ENCODE assay signal across 8 cellular contexts in genomic region chr6:34459899-34460593, GRCh38. TPM values are rescaled to one million over a fixed set of nuclear protein-coding genes. Genes with fewer than 3 reads are reported as not detected.
A peak's percentile ranks its signal among the peaks of the same experiment; 100 is the strongest.
DNase-seq lines count a peak whose midpoint lies in the region; ATAC-seq, FAIRE-seq and TF ChIP-seq lines count a peak whose summit lies in the region.

No MANE protein-coding gene starts in this region.

- no peak for FAIRE-seq in A549 (lab: Jason Lieb, UNC)

- no peak overlapping the region for H3K4me3 ChIP-seq in A549
- no peak overlapping the region for H3K4me3 ChIP-seq in aorta (ENCODE audit: low read length in 2 of 2)
- no peak overlapping the region for H3K4me3 ChIP-seq in coronary artery

- H3K36me3 ChIP-seq in aorta (ENCODE audit: control insufficient read depth in 1 of 2, insufficient read depth in 2 of 2, low read length in 1 of 2) = no peaks in the 10 kb centered on the region

- intact Hi-C loops in aorta (cut with DNase I) = no loop called here

- H3K9me3 ChIP-seq in A549 (no peaks in the 10 kb centered on the region), aorta (ENCODE audit: control insufficient read depth, low read length) (no peaks in the 10 kb centered on the region)

- no peak overlapping the region for H3K4me3 Mint-ChIP-seq in nephron

- ATAC-seq in A549 = peak; percentile 69 to 76; a peak in 5 of 6 replicates
- peak; percentile 58 for ATAC-seq in aorta (ENCODE audit: low FRiP score)

- no peaks in the 10 kb centered on the region for H3K36me3 Mint-ChIP-seq in nephron (ENCODE audit: low read depth)

- TF ChIP-seq CTCF in A549 (IDR thresholded peaks at IDR 0.05) (peak; percentile 75), GM12874 (IDR thresholded peaks at IDR 0.05; ENCODE audit: insufficient read depth, low read depth, low read length) (peak; percentile 74), nephron (IDR thresholded peaks at IDR 0.05; ENCODE audit: unreplicated experiment in 3 of 3) (peak; percentile 54 to 74 (median 58)), coronary artery (IDR thresholded peaks at IDR 0.05) (no peak)

- CTCF ChIA-PET in A549 (lab: Yijun Ruan, JAX) = interaction anchor here (0.7 to 6.2 kb wide), 25 partner anchors 12 to 781 kb away, joined by 3 to 72 read pairs (median 4); no protein-coding TSS in a partner anchor

- WGBS in A549 (ENCODE audit: missing lambda C conversion rate) = 10% methylated on average over 3 of the region's 6 CpGs
- WGBS in aorta, 2 donors = 72 to 76% methylated on average over 6 of the region's 6 CpGs

- TF ChIP-seq RAD21 in A549 (conservative IDR thresholded peaks at IDR 0.05 in 1 of 2, IDR thresholded peaks at IDR 0.05 in 1 of 2) = peak; percentile 75 to 84

- peaks cover 12% of the 10 kb centered on the region for H3K27me3 Mint-ChIP-seq in nephron (ENCODE audit: low read depth)

- POLR2A ChIA-PET in A549 (lab: Yijun Ruan, JAX) = interaction anchor here (0.6 to 0.7 kb wide), 2 partner anchors 149 to 296 kb away, joined by 4 to 6 read pairs; no protein-coding TSS in a partner anchor

- H3K27ac ChIP-seq in A549 = no peak overlapping the region
- H3K27ac ChIP-seq in aorta (ENCODE audit: low read depth in 1 of 2, low read length in 2 of 2) = no peak overlapping the region
- H3K27ac ChIP-seq in coronary artery = no peak overlapping the region

- TF ChIP-seq POLR2A in A549 (IDR thresholded peaks at IDR 0.05; ENCODE audit: low read length) = no peak

- H3K27ac Mint-ChIP-seq in nephron = no peak overlapping the region

- peaks cover 6% of the 10 kb centered on the region for H3K4me1 Mint-ChIP-seq in nephron

- no peaks in the 10 kb centered on the region for H3K27me3 ChIP-seq in aorta (ENCODE audit: control insufficient read depth in 1 of 2, insufficient read depth in 2 of 2, low read length in 1 of 2)

- peak; percentile 36 to 62 for DNase-seq in A549 (ENCODE audit: low read depth in 1 of 2, low spot score in 1 of 2)
- DNase-seq in NCI-H510A treated with DMSO at 0.1 percent for 48 hours (lab: John Stamatoyannopoulos, UW) = peak; percentile 85
- peak; percentile 41 to 46 for DNase-seq in activated CD4-positive, alpha-beta T cell treated with anti-CD3 and anti-CD28 coated beads, Interleukin-2, amount 50 U/mL, for 48 hours
- peak; percentile 63 for DNase-seq in epidermal melanocyte (ENCODE audit: insufficient read length, low spot score)
- DNase-seq in aorta = no peak
- DNase-seq in coronary artery (ENCODE audit: low spot score) = no peak

- H3K4me1 ChIP-seq in A549 (peaks cover 10% of the 10 kb centered on the region), aorta (ENCODE audit: control insufficient read depth in 1 of 2, insufficient read depth in 2 of 2, low read length in 2 of 2) (no peaks in the 10 kb centered on the region)

- no peak overlapping the region for H3K4me2 ChIP-seq in A549

- TF ChIP-seq EP300 in A549 (IDR thresholded peaks at IDR 0.05) = no peak

- no peaks in the 10 kb centered on the region for H3K9me3 Mint-ChIP-seq in nephron

TF ChIP-seq in A549, 52 proteins besides CTCF, POLR2A, EP300 and RAD21:
- TF ChIP-seq SMC3 (IDR thresholded peaks at IDR 0.05) (peak; percentile 69), BCL3 (IDR thresholded peaks at IDR 0.05) (no peak)

RNA-seq across cellular contexts. Expression of gene PACSIN1, which starts 5.8 kb away (rescaled TPM):
- polyA plus RNA-seq in A549 (2011; rRNA removed) (0.30 and 0.33 TPM in 2 replicates), A549 (2017; fragmentation: RNase III; extraction: RNeasy Plus Mini Kit Qiagen cat#74134 plus additional on column Dnase treatment) (0.12 to 0.14 TPM (median 0.12 TPM) in 3 replicates), aorta (under 1 TPM in 1 of 2 donors, not detected in 1; 0.10 TPM)
- polyA plus RNA-seq in A549 (2012; cell fraction: cytosol; rRNA removed) = 0.10 and 0.11 TPM in 2 replicates
- 0.13 and 0.23 TPM in 2 replicates for polyA plus RNA-seq in A549 (2012; cell fraction: nucleus; rRNA removed)
- 0.24 and 0.25 TPM in 2 replicates for polyA minus RNA-seq in A549 (2011; rRNA and poly(A)+ RNA removed)
- total RNA-seq in aorta = under 1 TPM; 0.10 to 0.84 TPM

RNA-seq across cellular contexts. Expression of gene RPS10, which starts 34.2 kb away (rescaled TPM):
- polyA plus RNA-seq in A549 (2011; rRNA removed) (1,532 and 2,051 TPM in 2 replicates), A549 (2017; fragmentation: RNase III; extraction: RNeasy Plus Mini Kit Qiagen cat#74134 plus additional on column Dnase treatment) (1,701 to 1,783 TPM (median 1,732 TPM) in 3 replicates), aorta (1,000 to 10,000 TPM; 2,619 to 4,721 TPM)
- 2,899 and 3,230 TPM in 2 replicates for polyA plus RNA-seq in A549 (2012; cell fraction: cytosol; rRNA removed)
- polyA plus RNA-seq in A549 (2012; cell fraction: nucleus; rRNA removed) = 1,476 and 2,150 TPM in 2 replicates
- polyA minus RNA-seq in A549 (2011; rRNA and poly(A)+ RNA removed) = 799 and 1,098 TPM in 2 replicates
- 100 to 1,000 TPM; 835 to 876 TPM for total RNA-seq in aorta

Comparison
In these comparisons a context has a peak if more than half of its experiments do, and no peak if none do; other contexts are left out.
1. DNase-seq: peak in A549 (2 of 2), NCI-H510A treated with DMSO at 0.1 percent for 48 hours (single experiment), activated CD4-positive, alpha-beta T cell treated with anti-CD3 and anti-CD28 coated beads, Interleukin-2, amount 50 U/mL, for 48 hours (2 of 2) and epidermal melanocyte (single experiment); none in aorta (0 of 2) and coronary artery (single experiment).